In genomic region chr13:82681535-82681934, GRCh38 we compare ENCODE assay signal across 2 cellular contexts.
TF ChIP-seq lines count a peak whose summit lies in the region.

No MANE protein-coding gene starts in this region.

TF ChIP-seq in H1, 55 proteins besides CTCF, POLR2A, EP300 and RAD21:
- TF ChIP-seq CHD2 (IDR thresholded peaks at IDR 0.05; ENCODE audit: low read length): no peak
- no peak for TF ChIP-seq RBBP5 (IDR thresholded peaks at IDR 0.05; ENCODE audit: borderline replicate concordance, low read depth, low read length)
- TF ChIP-seq KDM1A (IDR thresholded peaks at IDR 0.05; ENCODE audit: borderline replicate concordance, low read length): no peak
- no peak for TF ChIP-seq E2F6 (IDR thresholded peaks at IDR 0.05)
- TF ChIP-seq POLR2AphosphoS5 (IDR thresholded peaks at IDR 0.05; ENCODE audit: low read depth, low read length): no peak
- TF ChIP-seq CBX8 (IDR thresholded peaks at IDR 0.05; ENCODE audit: borderline replicate concordance, low read depth, low read length): no peak
- no peak for TF ChIP-seq CEBPB (IDR thresholded peaks at IDR 0.05; ENCODE audit: low read depth, low read length)
- TF ChIP-seq JUND (IDR thresholded peaks at IDR 0.05; ENCODE audit: low read length): no peak
- no peak for TF ChIP-seq SIN3A (conservative IDR thresholded peaks at IDR 0.05 in 1 of 2, IDR thresholded peaks at IDR 0.05 in 1 of 2; ENCODE audit: low read depth in 1 of 2, low read length in 2 of 2)
- no peak for TF ChIP-seq SIRT6 (IDR thresholded peaks at IDR 0.05; ENCODE audit: low read length)
- no peak for TF ChIP-seq CBX5 (IDR thresholded peaks at IDR 0.05; ENCODE audit: low read depth, low read length)
- TF ChIP-seq RXRA (IDR thresholded peaks at IDR 0.05; ENCODE audit: insufficient read depth, low read depth, low read length): no peak
- TF ChIP-seq PHF8 (conservative IDR thresholded peaks at IDR 0.05; ENCODE audit: low read depth, low read length): no peak
- TF ChIP-seq FOSL1 (IDR thresholded peaks at IDR 0.05; ENCODE audit: insufficient read depth, low read depth, low read length): no peak
- TF ChIP-seq ATF2 (IDR thresholded peaks at IDR 0.05; ENCODE audit: low read length): no peak
- no peak for TF ChIP-seq EZH2 (IDR thresholded peaks at IDR 0.05; ENCODE audit: low read depth, low read length, severe bottlenecking)
- TF ChIP-seq CTBP2 (IDR thresholded peaks at IDR 0.05; ENCODE audit: borderline replicate concordance, insufficient read depth, insufficient read length, low read length): no peak
- no peak for TF ChIP-seq TEAD4 (IDR thresholded peaks at IDR 0.05; ENCODE audit: low read depth, low read length)
- TF ChIP-seq SUZ12 (IDR thresholded peaks at IDR 0.05; ENCODE audit: low read length): no peak

TF ChIP-seq in SK-N-SH treated with all-trans-retinoic acid at 6 μM for 48 hours, 23 proteins besides CTCF, POLR2A, EP300 and RAD21:
- TF ChIP-seq ARNTL (CRISPR knock-in tag; IDR thresholded peaks at IDR 0.05; ENCODE audit: borderline replicate concordance, low read depth): no peak
- TF ChIP-seq PPARA (CRISPR knock-in tag; IDR thresholded peaks at IDR 0.05; ENCODE audit: borderline replicate concordance): no peak
- no peak for TF ChIP-seq ZNF565 (CRISPR knock-in tag; conservative IDR thresholded peaks at IDR 0.05; ENCODE audit: low read depth)
- TF ChIP-seq TCF4 (CRISPR knock-in tag; IDR thresholded peaks at IDR 0.05; ENCODE audit: borderline replicate concordance): no peak
- TF ChIP-seq ZNF8 (CRISPR knock-in tag; IDR thresholded peaks at IDR 0.05): no peak
- no peak for TF ChIP-seq POU6F1 (CRISPR knock-in tag; IDR thresholded peaks at IDR 0.05; ENCODE audit: borderline replicate concordance, low read depth)
- TF ChIP-seq PATZ1 (CRISPR knock-in tag; IDR thresholded peaks at IDR 0.05; ENCODE audit: borderline replicate concordance): no peak
- TF ChIP-seq ESRRG (CRISPR knock-in tag; IDR thresholded peaks at IDR 0.05): no peak
- no peak for TF ChIP-seq BACH2 (CRISPR knock-in tag; IDR thresholded peaks at IDR 0.05; ENCODE audit: borderline replicate concordance)
- TF ChIP-seq CREB5 (CRISPR knock-in tag; IDR thresholded peaks at IDR 0.05; ENCODE audit: low read depth): no peak
- no peak for TF ChIP-seq RARB (CRISPR knock-in tag; IDR thresholded peaks at IDR 0.05)
- no peak for TF ChIP-seq TOX (CRISPR knock-in tag; IDR thresholded peaks at IDR 0.05; ENCODE audit: borderline replicate concordance)
- no peak for TF ChIP-seq TSHZ2 (CRISPR knock-in tag; IDR thresholded peaks at IDR 0.05)
- TF ChIP-seq ISL1 (CRISPR knock-in tag; IDR thresholded peaks at IDR 0.05): no peak
- TF ChIP-seq ZFP30 (CRISPR knock-in tag; IDR thresholded peaks at IDR 0.05): no peak
- no peak for TF ChIP-seq CSDC2 (CRISPR knock-in tag; IDR thresholded peaks at IDR 0.05)
- no peak for TF ChIP-seq ZNF70 (CRISPR knock-in tag; IDR thresholded peaks at IDR 0.05)
- no peak for TF ChIP-seq GLIS3 (CRISPR knock-in tag; IDR thresholded peaks at IDR 0.05)
